ENCODE assay signal across 25 cellular contexts in the genomic region with DNA sequence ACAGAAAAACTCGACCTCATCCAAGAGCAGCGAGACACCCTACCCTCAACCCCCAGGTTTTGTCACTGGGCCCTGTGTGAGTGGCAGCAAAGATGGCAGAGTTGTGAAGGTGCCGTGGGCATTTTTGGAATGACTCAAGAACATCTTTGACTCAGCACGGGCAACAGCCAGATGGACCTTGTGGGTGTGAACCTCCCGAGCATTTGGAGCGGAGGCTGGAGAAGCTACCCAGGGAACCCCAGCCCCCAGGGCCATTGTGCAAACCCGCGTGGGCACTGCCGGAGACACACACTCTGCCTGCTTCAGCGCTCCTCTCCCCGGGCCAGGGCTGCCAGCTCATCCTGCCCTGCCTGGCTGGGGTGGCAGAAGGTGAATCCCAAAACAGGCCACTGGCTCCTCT.
A peak's percentile ranks its signal among the peaks of the same experiment; 100 is the strongest.
DNase-seq lines count a peak whose midpoint lies in the region; ATAC-seq, FAIRE-seq and TF ChIP-seq lines count a peak whose summit lies in the region.
"Had no signal": no experiment of that assay in that cellular context is flagged by ENCODE, and none has a peak within 500 bp of the region (broad histone marks: within the 10 kb centered on the region; RNA-seq: fewer than 3 reads in every experiment).

No MANE protein-coding gene starts in this region.

- H3K9me3 ChIP-seq in MG63 (no peaks in the 10 kb centered on the region), mammary epithelial cell (replicated peaks; ENCODE audit: insufficient read depth, low read length) (no peaks in the 10 kb centered on the region)
- H3K9me3 ChIP-seq: BLaER1, SJSA1 had no signal

- no peak for TF ChIP-seq POLR2A in GM12891 (IDR thresholded peaks at IDR 0.05; ENCODE audit: low read depth, low read length)

- no peaks in the 10 kb centered on the region for H3K36me3 ChIP-seq in MG63
- H3K36me3 ChIP-seq in mammary epithelial cell (ENCODE audit: insufficient read depth, low read length): no peaks in the 10 kb centered on the region
- H3K36me3 ChIP-seq: BLaER1, SJSA1 had no signal

- no TSS peak for BruUV-seq in mammary epithelial cell (replicated peaks; lab: Mats Ljungman, UMichigan)

- dilution Hi-C loops in mammary epithelial cell (cut with HindIII; ENCODE audit: low sequenced_read_pairs): no loop called here

- no peak overlapping the region for H2AFZ ChIP-seq in mammary epithelial cell (ENCODE audit: low read depth, low read length)

- in situ Hi-C loops in mammary epithelial cell (cut with MboI; ENCODE audit: low sequenced_read_pairs in 2 of 2): no loop called here

- H3K27me3 ChIP-seq in MG63 (no peaks in the 10 kb centered on the region), mammary epithelial cell (ENCODE audit: insufficient read depth, low read length) (no peaks in the 10 kb centered on the region)
- H3K27me3 ChIP-seq: BLaER1, SJSA1 had no signal

- H3K79me2 ChIP-seq in mammary epithelial cell (ENCODE audit: insufficient read depth, low read length): no peaks in the 10 kb centered on the region

- intact Hi-C loops in mammary epithelial cell (cut with micrococcal nuclease): no loop called here

- peaks cover 12% of the 10 kb centered on the region for H3K4me1 ChIP-seq in mammary epithelial cell (ENCODE audit: insufficient read depth, low read length)
- H3K4me1 ChIP-seq: BLaER1 had no signal

- no peak for FAIRE-seq in GM12891 (lab: Jason Lieb, UNC)
- FAIRE-seq: GM19239, H1 had no signal

- no peaks in the 10 kb centered on the region for H4K20me1 ChIP-seq in mammary epithelial cell (ENCODE audit: insufficient read depth, low read length)
- H4K20me1 ChIP-seq: BLaER1 had no signal

- no peak for TF ChIP-seq CTCF in mammary epithelial cell (conservative IDR thresholded peaks at IDR 0.05 in 1 of 2, IDR thresholded peaks at IDR 0.05 in 1 of 2; ENCODE audit: extremely low read depth in 1 of 2, insufficient read depth in 1 of 2, low read depth in 1 of 2, low read length in 2 of 2)

- no peak overlapping the region for H3K9ac ChIP-seq in mammary epithelial cell (ENCODE audit: insufficient read depth, low read length)
- H3K9ac ChIP-seq: BLaER1 had no signal

- H3K4me3 ChIP-seq in MG63 (no peak overlapping the region), mammary epithelial cell (replicated peaks in 1 of 3; ENCODE audit: insufficient read depth in 1 of 3, low read depth in 2 of 3, low read length in 3 of 3) (no peak overlapping the region)
- H3K4me3 ChIP-seq: BLaER1, SJSA1 had no signal

- CTCF ChIA-PET in mammary epithelial cell (lab: Charles Lee; ENCODE audit: low non-redundant PET): no interaction called here

- H3K4me2 ChIP-seq in mammary epithelial cell (ENCODE audit: insufficient read depth, low read depth, low read length): no peak overlapping the region
- H3K4me2 ChIP-seq: BLaER1 had no signal

- peak; percentile 77 for DNase-seq in MG63
- peak; percentile 33 for DNase-seq in mammary epithelial cell
- DNase-seq in fibroblast of gingiva (ENCODE audit: low read depth): peak; percentile 17
- peak; percentile 13 for DNase-seq in renal cortical epithelial cell (ENCODE audit: low read depth)
- DNase-seq in COR-L47 (lab: John Stamatoyannopoulos, UW): no peak
- no peak for DNase-seq in GM12891 (ENCODE audit: insufficient read length, low spot score)
- no peak for DNase-seq in HuH-7 (ENCODE audit: low spot score)
- DNase-seq: CD4-positive, alpha-beta memory T cell; EL; GF-D8; KG1; MV-4-11; NCI-H1694; NCI-H2081; NCI-H2171; NCI-H345; NCI-H524; NCI-H82 had no signal

- ATAC-seq in HG02981 (IDR thresholded peaks at IDR 0.05; ENCODE audit: unreplicated experiment): no peak
- ATAC-seq: Panc1, Right ventricle myocardium inferior had no signal

- WGBS in mammary epithelial cell (ENCODE audit: low coverage, missing lambda C conversion rate): 83% methylated on average over 11 of the region's 11 CpGs

- no peak overlapping the region for H3K27ac ChIP-seq in mammary epithelial cell (ENCODE audit: insufficient read depth, low read depth, low read length)
- H3K27ac ChIP-seq: BLaER1, SJSA1 had no signal

TF ChIP-seq in GM12891, 5 proteins besides CTCF, POLR2A, EP300 and RAD21:
- TF ChIP-seq POLR2AphosphoS5 (IDR thresholded peaks at IDR 0.05; ENCODE audit: low read depth, low read length) (no peak), SPI1 (IDR thresholded peaks at IDR 0.05; ENCODE audit: low read depth, low read length) (no peak)

Comparison
In these comparisons a context has a peak if more than half of its experiments do, and no peak if none do; other contexts are left out.
1. DNase-seq: peak in MG63 (single experiment), mammary epithelial cell (single experiment), fibroblast of gingiva (single experiment) and renal cortical epithelial cell (single experiment); none in COR-L47 (single experiment), GM12891 (single experiment) and HuH-7 (single experiment).